9 cellular contexts compared by ENCODE assay signal in genomic region chr3:184260571-184261269, GRCh38. TPM values are rescaled to one million over a fixed set of nuclear protein-coding genes. Genes with fewer than 3 reads are reported as not detected.
DNase-seq lines count a peak whose midpoint lies in the region; ATAC-seq and TF ChIP-seq lines count a peak whose summit lies in the region.
"Had no signal": no experiment of that assay in that cellular context is flagged by ENCODE, and none has a peak within 500 bp of the region (broad histone marks: within the 10 kb centered on the region; RNA-seq: fewer than 3 reads in every experiment).

No MANE protein-coding gene starts in this region.

- H4K20me1 ChIP-seq in DND-41 (ENCODE audit: insufficient read depth, low read length): no peaks in the 10 kb centered on the region
- no peaks in the 10 kb centered on the region for H4K20me1 ChIP-seq in Loucy (ENCODE audit: insufficient read depth, low read length, poor library complexity, severe bottlenecking)

- H2AFZ ChIP-seq in DND-41 (ENCODE audit: low read depth, low read length): no peak overlapping the region
- peak overlapping the region; percentile 83 for H2AFZ ChIP-seq in Loucy (ENCODE audit: low read length)

- H3K4me3 ChIP-seq in DND-41 (ENCODE audit: low read depth in 1 of 2, low read length in 2 of 2) (peak overlapping the region in 1 of 2 experiments; percentile 34; a peak in 1 of 4 replicates), Loucy (ENCODE audit: low read length, poor library complexity, severe bottlenecking) (peak overlapping the region; percentile 75)

- H3K4me2 ChIP-seq in DND-41 (ENCODE audit: insufficient read depth, low read length): peak overlapping the region; percentile 78; the same call in 1 of the 2 replicates
- peak overlapping the region; percentile 57 for H3K4me2 ChIP-seq in Loucy (ENCODE audit: low read depth, low read length, poor library complexity, severe bottlenecking)

- H3K9me2 ChIP-seq in Loucy (replicated peaks; ENCODE audit: low read depth, low read length): no peaks in the 10 kb centered on the region

- peaks cover 18% of the 10 kb centered on the region for H3K4me1 ChIP-seq in DND-41 (ENCODE audit: insufficient read depth, low read length)
- H3K4me1 ChIP-seq in Loucy (ENCODE audit: insufficient read depth, low read length, poor library complexity, severe bottlenecking): peaks cover 8% of the 10 kb centered on the region

- H3K36me3 Mint-ChIP-seq in MCF 10A (ENCODE audit: insufficient read depth, unreplicated experiment): no peaks in the 10 kb centered on the region
- peaks cover 3% of the 10 kb centered on the region for H3K36me3 Mint-ChIP-seq in nephron (ENCODE audit: low read depth)

- no peaks in the 10 kb centered on the region; the same call in 1 of the 2 replicates for H3F3A ChIP-seq in Loucy (ENCODE audit: low read depth)

- H3K9me3 Mint-ChIP-seq in MCF 10A (ENCODE audit: unreplicated experiment) (no peaks in the 10 kb centered on the region), nephron (peaks cover 3% of the 10 kb centered on the region)

- H3K27ac Mint-ChIP-seq in MCF 10A (ENCODE audit: low read depth, unreplicated experiment) (no peak overlapping the region), nephron (no peak overlapping the region)

- H3K27me3 ChIP-seq in DND-41 (ENCODE audit: insufficient read depth, low read length, poor library complexity) (no peaks in the 10 kb centered on the region), Loucy (ENCODE audit: insufficient read depth, low read length, poor library complexity, severe bottlenecking) (no peaks in the 10 kb centered on the region)

- no peaks in the 10 kb centered on the region for H3K79me2 ChIP-seq in DND-41 (ENCODE audit: insufficient read depth, low read length)
- H3K79me2 ChIP-seq in Loucy (ENCODE audit: insufficient read depth, low read length): no peaks in the 10 kb centered on the region

- TF ChIP-seq CTCF in DND-41 (IDR thresholded peaks at IDR 0.05; ENCODE audit: borderline replicate concordance, extremely low read depth, low read length, poor library complexity, severe bottlenecking): no peak
- no peak for TF ChIP-seq CTCF in Loucy (conservative IDR thresholded peaks at IDR 0.05; ENCODE audit: low read length)
- no peak for TF ChIP-seq CTCF in MCF 10A (IDR thresholded peaks at IDR 0.05; ENCODE audit: unreplicated experiment)
- TF ChIP-seq CTCF in nephron (IDR thresholded peaks at IDR 0.05; ENCODE audit: unreplicated experiment in 3 of 3): no peak

- intact Hi-C loops in MCF 10A (cut with micrococcal nuclease): no loop called here

- ATAC-seq in DND-41 (ENCODE audit: insufficient read depth, low read depth): no peak
- no peak for ATAC-seq in HG03280 (IDR thresholded peaks at IDR 0.05; ENCODE audit: unreplicated experiment)

- POLR2A ChIA-PET in MCF 10A (lab: Yijun Ruan, JAX): interaction anchor here (0.6 to 2.9 kb wide), 3 partner anchors 9 to 12 kb away, joined by 3 to 11 read pairs (median 3); partner anchors contain the start of gene EEF1AKMT4

- DNase-seq in DND-41 (no peak), MCF 10A (ENCODE audit: unreplicated experiment) (peak; percentile 13), AML-193 (lab: John Stamatoyannopoulos, UW) (no peak), caudate nucleus (lab: John Stamatoyannopoulos, UW) (no peak), NCI-H510A (lab: John Stamatoyannopoulos, UW) (no peak)

- H3K4me3 Mint-ChIP-seq in MCF 10A (ENCODE audit: unreplicated experiment): peak overlapping the region; percentile 79
- H3K4me3 Mint-ChIP-seq in nephron: peak overlapping the region; percentile 77 to 82 (median 82)

- H3K27ac ChIP-seq in DND-41 (ENCODE audit: low read length) (no peak overlapping the region), caudate nucleus (ENCODE audit: low read depth, low read length) (no peak overlapping the region)

- H3K27me3 Mint-ChIP-seq in MCF 10A (ENCODE audit: insufficient read depth, unreplicated experiment) (no peaks in the 10 kb centered on the region), nephron (ENCODE audit: low read depth) (peaks cover 87% of the 10 kb centered on the region)

- CTCF ChIA-PET in MCF 10A (lab: Yijun Ruan, JAX): interaction anchor here (0.6 to 1.2 kb wide), 3 partner anchors 11 to 23 kb away, joined by 3 read pairs; partner anchors contain the start of gene EEF1AKMT4

- no TSS peak for BruUV-seq in MCF 10A (replicated peaks; lab: Mats Ljungman, UMichigan)

- H3K4me1 Mint-ChIP-seq in MCF 10A (ENCODE audit: insufficient read depth, unreplicated experiment) (peaks cover 17% of the 10 kb centered on the region), nephron (peaks cover 10% of the 10 kb centered on the region)

- peak overlapping the region; percentile 26; the same call in 1 of the 2 replicates for H3K9ac ChIP-seq in DND-41 (ENCODE audit: low read depth, low read length)
- H3K9ac ChIP-seq in Loucy (ENCODE audit: low read depth, low read length, poor library complexity, severe bottlenecking): peak overlapping the region; percentile 70

- no peaks in the 10 kb centered on the region for H3K36me3 ChIP-seq in DND-41 (ENCODE audit: insufficient read depth, low read length)
- H3K36me3 ChIP-seq in Loucy (ENCODE audit: insufficient read depth, low read length): no peaks in the 10 kb centered on the region

- H3K9me3 ChIP-seq in DND-41 (ENCODE audit: insufficient read depth, low read length, severe bottlenecking): no peaks in the 10 kb centered on the region
- no peaks in the 10 kb centered on the region for H3K9me3 ChIP-seq in Loucy (ENCODE audit: insufficient read depth, low read depth, low read length)

RNA-seq across cellular contexts. Expression of gene CAMK2N2, which starts 0.6 kb away (rescaled TPM):
- total RNA-seq in MCF 10A (2022): 6.1 TPM in 2 replicates

RNA-seq across cellular contexts. Expression of gene EEF1AKMT4, which starts 11.2 kb away (rescaled TPM):
- 4.9 and 10.1 TPM in 2 replicates for total RNA-seq in MCF 10A (2022)

RNA-seq across cellular contexts. Expression of gene ALG3, which starts 12.0 kb away (rescaled TPM):
- total RNA-seq in MCF 10A (2022): 60.4 and 77.8 TPM in 2 replicates

RNA-seq across cellular contexts. Expression of gene ECE2, which starts 15.1 kb away (rescaled TPM):
- total RNA-seq in MCF 10A (2022): not detected in 2 replicates
- total RNA-seq: T-helper 2 cell treated with Interferon-gamma antibody and Interleukin-4, amounts not matched to agents 100 ng/mL and 5 ng/mL, for 36 hours had no signal

RNA-seq across cellular contexts. Expression of gene VWA5B2, which starts 31.3 kb away (rescaled TPM):
- not detected in 2 replicates for total RNA-seq in MCF 10A (2022)
- total RNA-seq: T-helper 2 cell treated with Interferon-gamma antibody and Interleukin-4, amounts not matched to agents 100 ng/mL and 5 ng/mL, for 36 hours had no signal
